ENCODE assay signal across 20 cellular contexts in the genomic region with DNA sequence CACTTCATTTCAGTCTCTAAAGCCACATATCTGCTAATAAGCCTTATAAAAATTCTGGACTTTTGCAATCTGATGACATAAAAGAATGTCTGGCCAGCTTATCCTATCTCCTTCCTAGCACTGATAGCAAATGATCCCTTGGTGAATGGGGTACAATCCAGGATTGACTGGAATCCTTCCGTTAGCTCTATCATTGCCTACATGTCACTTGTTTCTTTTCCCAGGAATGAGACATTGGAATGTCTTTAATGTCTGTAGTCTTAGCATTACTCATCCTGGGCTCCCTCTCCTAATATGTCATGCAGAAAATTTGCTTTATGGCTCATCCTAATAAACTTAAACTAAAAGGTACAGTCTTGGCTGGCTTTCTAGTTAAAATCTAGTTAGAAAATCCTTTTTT. TPM values are rescaled to one million over a fixed set of nuclear protein-coding genes. Genes with fewer than 3 reads are reported as not detected.
DNase-seq lines count a peak whose midpoint lies in the region; TF ChIP-seq lines count a peak whose summit lies in the region.
"Had no signal": no experiment of that assay in that cellular context is flagged by ENCODE, and none has a peak within 500 bp of the region (broad histone marks: within the 10 kb centered on the region; RNA-seq: fewer than 3 reads in every experiment).

No MANE protein-coding gene starts in this region.

- H3K4me3 ChIP-seq in fibroblast of villous mesenchyme (ENCODE audit: low read depth, low read length) (no peak overlapping the region), smooth muscle cell (no peak overlapping the region)
- H3K4me3 ChIP-seq: pancreas, skin epidermis had no signal

- H3K27ac Mint-ChIP-seq in Calu3 (ENCODE audit: unreplicated experiment) = no peak overlapping the region
- H3K27ac Mint-ChIP-seq: activated CD8-positive, alpha-beta T cell treated with anti-CD3 and anti-CD28 coated beads, Interleukin-2, amount 10 ng/mL, durations not matched to agents 7 days and 5 days; activated naive CD4-positive, alpha-beta T cell treated with anti-CD3 and anti-CD28 coated beads, Interleukin-2, amount 50 U/mL, for 72 hours; CD4-positive, CD25-positive, alpha-beta regulatory T cell had no signal

- H3K9ac ChIP-seq in smooth muscle cell (ENCODE audit: low read depth) = peak overlapping the region; percentile 59

- no peaks in the 10 kb centered on the region for H4K20me1 ChIP-seq in smooth muscle cell (ENCODE audit: low read depth)

- H3K4me2 ChIP-seq in smooth muscle cell = peak overlapping the region; percentile 44

- CTCF ChIA-PET in Calu3 (lab: Charles Lee) = no interaction called here

- H3K4me1 ChIP-seq in smooth muscle cell (ENCODE audit: low read depth) = peaks cover 21% of the 10 kb centered on the region
- H3K4me1 ChIP-seq: pancreas had no signal

- no TSS peak for BruUV-seq in Calu3 (replicated peaks; lab: Mats Ljungman, UMichigan)

- no peaks in the 10 kb centered on the region for H3K79me2 ChIP-seq in smooth muscle cell (ENCODE audit: low read depth)

- peak overlapping the region; percentile 96 for H3K27ac ChIP-seq in smooth muscle cell (ENCODE audit: low read depth)
- H3K27ac ChIP-seq: pancreas, skin epidermis, WERI-Rb-1 had no signal

- H3K4me1 Mint-ChIP-seq in Calu3 (ENCODE audit: low read depth, unreplicated experiment) = no peaks in the 10 kb centered on the region
- H3K4me1 Mint-ChIP-seq: CD4-positive, CD25-positive, alpha-beta regulatory T cell had no signal

- H3K27me3 Mint-ChIP-seq in Calu3 (ENCODE audit: unreplicated experiment) = no peaks in the 10 kb centered on the region
- H3K27me3 Mint-ChIP-seq: CD4-positive, CD25-positive, alpha-beta regulatory T cell had no signal

- H3K4me3 Mint-ChIP-seq in Calu3 (ENCODE audit: low read depth, unreplicated experiment) = no peak overlapping the region
- H3K4me3 Mint-ChIP-seq: activated CD8-positive, alpha-beta T cell treated with anti-CD3 and anti-CD28 coated beads, Interleukin-2, amount 10 ng/mL, durations not matched to agents 7 days and 5 days; CD4-positive, CD25-positive, alpha-beta regulatory T cell had no signal

- TF ChIP-seq CTCF in fibroblast of villous mesenchyme (IDR thresholded peaks at IDR 0.05; ENCODE audit: insufficient read depth, low read depth, low read length) (no peak), smooth muscle cell (IDR thresholded peaks at IDR 0.05; ENCODE audit: borderline replicate concordance, insufficient read depth, poor library complexity, severe bottlenecking) (no peak), Calu3 (IDR thresholded peaks at IDR 0.05; ENCODE audit: unreplicated experiment) (no peak)

- no peaks in the 10 kb centered on the region for H3K36me3 ChIP-seq in smooth muscle cell (ENCODE audit: low read depth)
- H3K36me3 ChIP-seq: pancreas, WERI-Rb-1 had no signal

- WGBS in smooth muscle cell (ENCODE audit: low lambda C conversion rate) = 8% methylated on average over 1 of the region's 1 CpG

- H3K36me3 Mint-ChIP-seq in Calu3 (ENCODE audit: insufficient read depth, unreplicated experiment) = no peaks in the 10 kb centered on the region
- H3K36me3 Mint-ChIP-seq: activated naive CD4-positive, alpha-beta T cell treated with anti-CD3 and anti-CD28 coated beads, Interleukin-2, amount 50 U/mL, for 72 hours; CD4-positive, CD25-positive, alpha-beta regulatory T cell had no signal

- H3K9me3 Mint-ChIP-seq in Calu3 (ENCODE audit: low read depth, unreplicated experiment) = peaks cover 6% of the 10 kb centered on the region

- H2AFZ ChIP-seq in smooth muscle cell (ENCODE audit: low read depth) = peak overlapping the region; percentile 50

- intact Hi-C loops in Calu3 (cut with micrococcal nuclease; ENCODE audit: unreplicated experiment) = no loop called here

- no peaks in the 10 kb centered on the region for H3K27me3 ChIP-seq in smooth muscle cell (ENCODE audit: low read depth)
- H3K27me3 ChIP-seq: pancreas had no signal

- no peaks in the 10 kb centered on the region for H3K9me3 ChIP-seq in smooth muscle cell (replicated peaks; ENCODE audit: low read depth)
- H3K9me3 ChIP-seq: pancreas had no signal

- DNase-seq in GM03348 (ENCODE audit: low spot score) (peak; percentile 3), NCI-H226 (peak; percentile 69), fibroblast of villous mesenchyme (ENCODE audit: low read depth) (peak; percentile 73), smooth muscle cell (lab: John Stamatoyannopoulos, UW; ENCODE audit: unreplicated experiment) (no peak), globus pallidus (ENCODE audit: low spot score) (no peak), Calu3 (no peak), AG08395 (ENCODE audit: low spot score) (no peak)
- DNase-seq: activated CD8-positive, alpha-beta T cell treated with anti-CD3 and anti-CD28 coated beads, Interleukin-2, amount 10 ng/mL, durations not matched to agents 7 days and 5 days; activated T-cell treated with anti-CD3 and anti-CD28 coated beads, Interleukin-2, amount 50 U/mL, for 48 hours; CD4-positive, CD25-positive, alpha-beta regulatory T cell; DMS79 treated with DMSO at 0.1 percent for 48 hours; effector memory CD4-positive, alpha-beta T cell; MM.1S; NCI-H1694; pancreas; stimulated activated CD4-positive, alpha-beta T cell treated with anti-CD3 and anti-CD28 coated beads, Interleukin-4, amount 100 ng/mL, for 4 hours; T-helper 1 cell; WERI-Rb-1 had no signal

- H3F3A ChIP-seq in smooth muscle cell (ENCODE audit: low read depth) = peaks cover 26% of the 10 kb centered on the region

RNA-seq across cellular contexts. Expression of gene PABPC4L, which starts 14.8 kb away (rescaled TPM):
- total RNA-seq in fibroblast of villous mesenchyme (9.1 and 12.2 TPM in 2 replicates), smooth muscle cell (50.2 and 60.9 TPM in 2 replicates), Calu3 (2022) (not detected in 2 replicates)
- polyA plus RNA-seq in smooth muscle cell = 9.1 and 14.2 TPM in 2 replicates
- total RNA-seq: activated CD8-positive, alpha-beta T cell treated with anti-CD3 and anti-CD28 coated beads, Interleukin-2, amount 10 ng/mL, durations not matched to agents 7 days and 5 days; activated naive CD4-positive, alpha-beta T cell treated with anti-CD3 and anti-CD28 coated beads, Interleukin-2, amount 50 U/mL, for 72 hours; CD4-positive, CD25-positive, alpha-beta regulatory T cell had no signal
- polyA plus RNA-seq: CD4-positive, CD25-positive, alpha-beta regulatory T cell had no signal

Comparison
In these comparisons a context has a peak if more than half of its experiments do, and no peak if none do; other contexts are left out.
1. DNase-seq: peak in GM03348 (single experiment), NCI-H226 (single experiment) and fibroblast of villous mesenchyme (single experiment); none in smooth muscle cell (single experiment), globus pallidus (single experiment), Calu3 (single experiment) and AG08395 (single experiment).
2. RNA of gene PABPC4L, which starts 14.8 kb away (total RNA-seq): 50.2 to 60.9 TPM in smooth muscle cell and 9.1 to 12.2 TPM in fibroblast of villous mesenchyme; not detected in Calu3; every median in the first group is over 10 times any median in the second.